In the genomic region with DNA sequence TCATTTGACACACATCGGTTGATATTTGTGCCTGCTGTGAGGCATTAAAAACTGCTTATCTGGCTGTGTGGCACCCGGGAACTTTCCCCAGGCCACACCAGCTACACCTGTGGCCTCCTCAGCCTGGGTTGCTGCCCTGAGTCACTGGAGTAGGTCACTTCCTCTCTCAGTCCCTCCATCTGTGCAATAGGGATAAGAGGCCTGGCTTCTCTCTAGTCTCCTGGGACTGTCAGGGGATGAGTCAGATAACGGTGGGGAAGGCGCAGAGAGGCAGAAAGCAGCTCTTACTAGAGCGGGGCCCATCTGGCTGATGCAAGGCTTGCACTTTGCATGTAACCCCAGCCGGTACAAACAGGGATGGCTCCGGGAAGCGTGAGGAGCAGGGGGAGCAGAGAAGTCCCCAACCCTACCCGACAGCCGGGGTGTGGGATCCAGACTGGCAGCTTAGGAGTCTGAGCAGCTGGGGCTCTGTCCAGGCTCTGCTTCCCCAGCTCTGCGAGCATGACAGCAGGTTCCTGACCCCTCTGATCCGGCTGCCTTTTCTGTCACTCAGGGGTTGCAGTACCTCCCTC, we compare ENCODE assay signal across 1 cellular context.
TF ChIP-seq lines count a peak whose summit lies in the region.

No MANE protein-coding gene starts in this region.

TF ChIP-seq in K562, 482 proteins besides CTCF, POLR2A, EP300 and RAD21 (continued from another document and continues in another):
- no peak for TF ChIP-seq ZNF445 (CRISPR knock-in tag; IDR thresholded peaks at IDR 0.05; ENCODE audit: low read depth)
- TF ChIP-seq NR2C2 (CRISPR knock-in tag; IDR thresholded peaks at IDR 0.05): 0 out of 2 replicates have a peak, but pooled peaks have one; percentile 25
- TF ChIP-seq NR2C2 (tag; IDR thresholded peaks at IDR 0.05): peak; percentile 90
- peak; percentile 100 for TF ChIP-seq CBFA2T3 (IDR thresholded peaks at IDR 0.05)
- TF ChIP-seq LEF1 (IDR thresholded peaks at IDR 0.05): peak; percentile 99
- peak; percentile 98 to 99 for TF ChIP-seq ARNT (IDR thresholded peaks at IDR 0.05)
- no peak for TF ChIP-seq STAG1 (CRISPR knock-in tag; IDR thresholded peaks at IDR 0.05; ENCODE audit: borderline replicate concordance)
- TF ChIP-seq ILK (tag; IDR thresholded peaks at IDR 0.05; ENCODE audit: borderline replicate concordance, low read depth): peak; percentile 48; the same call in 1 of the 2 replicates
- TF ChIP-seq GABPB1 (CRISPR knock-in tag; IDR thresholded peaks at IDR 0.05): peak; percentile 95
- no peak for TF ChIP-seq HNRNPK (IDR thresholded peaks at IDR 0.05; ENCODE audit: low read depth, low read length, poor library complexity, severe bottlenecking)
- TF ChIP-seq MNT (conservative IDR thresholded peaks at IDR 0.05): peak in 1 of 2 experiments; percentile 83; a peak in 3 of 4 replicates
- TF ChIP-seq, protein P1, sequence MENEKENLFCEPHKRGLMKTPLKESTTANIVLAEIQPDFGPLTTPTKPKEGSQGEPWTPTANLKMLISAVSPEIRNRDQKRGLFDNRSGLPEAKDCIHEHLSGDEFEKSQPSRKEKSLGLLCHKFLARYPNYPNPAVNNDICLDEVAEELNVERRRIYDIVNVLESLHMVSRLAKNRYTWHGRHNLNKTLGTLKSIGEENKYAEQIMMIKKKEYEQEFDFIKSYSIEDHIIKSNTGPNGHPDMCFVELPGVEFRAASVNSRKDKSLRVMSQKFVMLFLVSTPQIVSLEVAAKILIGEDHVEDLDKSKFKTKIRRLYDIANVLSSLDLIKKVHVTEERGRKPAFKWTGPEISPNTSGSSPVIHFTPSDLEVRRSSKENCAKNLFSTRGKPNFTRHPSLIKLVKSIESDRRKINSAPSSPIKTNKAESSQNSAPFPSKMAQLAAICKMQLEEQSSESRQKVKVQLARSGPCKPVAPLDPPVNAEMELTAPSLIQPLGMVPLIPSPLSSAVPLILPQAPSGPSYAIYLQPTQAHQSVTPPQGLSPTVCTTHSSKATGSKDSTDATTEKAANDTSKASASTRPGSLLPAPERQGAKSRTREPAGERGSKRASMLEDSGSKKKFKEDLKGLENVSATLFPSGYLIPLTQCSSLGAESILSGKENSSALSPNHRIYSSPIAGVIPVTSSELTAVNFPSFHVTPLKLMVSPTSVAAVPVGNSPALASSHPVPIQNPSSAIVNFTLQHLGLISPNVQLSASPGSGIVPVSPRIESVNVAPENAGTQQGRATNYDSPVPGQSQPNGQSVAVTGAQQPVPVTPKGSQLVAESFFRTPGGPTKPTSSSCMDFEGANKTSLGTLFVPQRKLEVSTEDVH (IDR thresholded peaks at IDR 0.05; ENCODE audit: low read depth, partially characterized antibody): peak; percentile 90
- TF ChIP-seq FOXP4 (CRISPR knock-in tag; IDR thresholded peaks at IDR 0.05; ENCODE audit: borderline replicate concordance): peak; percentile 82
- peak; percentile 92 to 96 for TF ChIP-seq KDM1A (IDR thresholded peaks at IDR 0.05)
- TF ChIP-seq TEAD2 (tag; IDR thresholded peaks at IDR 0.05): no peak
- peak; percentile 99 for TF ChIP-seq ATF7 (IDR thresholded peaks at IDR 0.05)
- TF ChIP-seq SRF (CRISPR knock-in tag; IDR thresholded peaks at IDR 0.05): 0 out of 4 replicates have a peak, but pooled peaks of 1 of the 2 experiments have one; percentile 73
- TF ChIP-seq HIVEP1 (CRISPR knock-in tag; IDR thresholded peaks at IDR 0.05): peak; percentile 36; the same call in 1 of the 2 replicates
- TF ChIP-seq SMAD4 (CRISPR knock-in tag; conservative IDR thresholded peaks at IDR 0.05): peak; percentile 98
- TF ChIP-seq, protein P2, sequence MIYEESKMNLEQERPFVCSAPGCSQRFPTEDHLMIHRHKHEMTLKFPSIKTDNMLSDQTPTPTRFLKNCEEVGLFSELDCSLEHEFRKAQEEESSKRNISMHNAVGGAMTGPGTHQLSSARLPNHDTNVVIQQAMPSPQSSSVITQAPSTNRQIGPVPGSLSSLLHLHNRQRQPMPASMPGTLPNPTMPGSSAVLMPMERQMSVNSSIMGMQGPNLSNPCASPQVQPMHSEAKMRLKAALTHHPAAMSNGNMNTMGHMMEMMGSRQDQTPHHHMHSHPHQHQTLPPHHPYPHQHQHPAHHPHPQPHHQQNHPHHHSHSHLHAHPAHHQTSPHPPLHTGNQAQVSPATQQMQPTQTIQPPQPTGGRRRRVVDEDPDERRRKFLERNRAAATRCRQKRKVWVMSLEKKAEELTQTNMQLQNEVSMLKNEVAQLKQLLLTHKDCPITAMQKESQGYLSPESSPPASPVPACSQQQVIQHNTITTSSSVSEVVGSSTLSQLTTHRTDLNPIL (CRISPR knock-in tag; IDR thresholded peaks at IDR 0.05): peak; percentile 83
- TF ChIP-seq RUNX1 (IDR thresholded peaks at IDR 0.05; ENCODE audit: low read depth): peak; percentile 53; the same call in 1 of the 2 replicates
- TF ChIP-seq KLF1 (tag; IDR thresholded peaks at IDR 0.05): peak; percentile 62; the same call in 1 of the 2 replicates
- peak; percentile 86 for TF ChIP-seq SP1 (CRISPR knock-in tag; IDR thresholded peaks at IDR 0.05)
- no peak for TF ChIP-seq NR2F6 (CRISPR knock-in tag; IDR thresholded peaks at IDR 0.05)
- peak; percentile 97 for TF ChIP-seq GATAD2A (IDR thresholded peaks at IDR 0.05)
- TF ChIP-seq ID3 (CRISPR knock-in tag; IDR thresholded peaks at IDR 0.05): no peak
- peak; percentile 96 for TF ChIP-seq ID3 (tag; IDR thresholded peaks at IDR 0.05)
- TF ChIP-seq SNIP1 (IDR thresholded peaks at IDR 0.05; ENCODE audit: low read depth): no peak
- TF ChIP-seq ZNF766 (CRISPR knock-in tag; conservative IDR thresholded peaks at IDR 0.05): peak; percentile 93
- no peak for TF ChIP-seq ZNF668 (CRISPR knock-in tag; IDR thresholded peaks at IDR 0.05)
- peak; percentile 100 for TF ChIP-seq SMARCA4 (IDR thresholded peaks at IDR 0.05)
- TF ChIP-seq ZFX (CRISPR knock-in tag; IDR thresholded peaks at IDR 0.05): peak; percentile 93
- no peak for TF ChIP-seq CAMTA2 (CRISPR knock-in tag; conservative IDR thresholded peaks at IDR 0.05)
- peak; percentile 97 for TF ChIP-seq MYC (IDR thresholded peaks at IDR 0.05; ENCODE audit: low read depth, low read length)
- peak; percentile 66; the same call in 1 of the 2 replicates for TF ChIP-seq MYC (CRISPR knock-in tag; IDR thresholded peaks at IDR 0.05; ENCODE audit: borderline replicate concordance, low read depth)
- peak; percentile 100 for TF ChIP-seq DPF2 (IDR thresholded peaks at IDR 0.05)
- peak; percentile 80; the same call in 1 of the 2 replicates for TF ChIP-seq ZNF830 (CRISPR knock-in tag; IDR thresholded peaks at IDR 0.05)
- TF ChIP-seq, protein P3, sequence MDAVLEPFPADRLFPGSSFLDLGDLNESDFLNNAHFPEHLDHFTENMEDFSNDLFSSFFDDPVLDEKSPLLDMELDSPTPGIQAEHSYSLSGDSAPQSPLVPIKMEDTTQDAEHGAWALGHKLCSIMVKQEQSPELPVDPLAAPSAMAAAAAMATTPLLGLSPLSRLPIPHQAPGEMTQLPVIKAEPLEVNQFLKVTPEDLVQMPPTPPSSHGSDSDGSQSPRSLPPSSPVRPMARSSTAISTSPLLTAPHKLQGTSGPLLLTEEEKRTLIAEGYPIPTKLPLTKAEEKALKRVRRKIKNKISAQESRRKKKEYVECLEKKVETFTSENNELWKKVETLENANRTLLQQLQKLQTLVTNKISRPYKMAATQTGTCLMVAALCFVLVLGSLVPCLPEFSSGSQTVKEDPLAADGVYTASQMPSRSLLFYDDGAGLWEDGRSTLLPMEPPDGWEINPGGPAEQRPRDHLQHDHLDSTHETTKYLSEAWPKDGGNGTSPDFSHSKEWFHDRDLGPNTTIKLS (IDR thresholded peaks at IDR 0.05; ENCODE audit: borderline replicate concordance, low read depth): peak; percentile 86; the same call in 1 of the 2 replicates
- TF ChIP-seq, protein P4, sequence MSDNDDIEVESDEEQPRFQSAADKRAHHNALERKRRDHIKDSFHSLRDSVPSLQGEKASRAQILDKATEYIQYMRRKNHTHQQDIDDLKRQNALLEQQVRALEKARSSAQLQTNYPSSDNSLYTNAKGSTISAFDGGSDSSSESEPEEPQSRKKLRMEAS (CRISPR knock-in tag; IDR thresholded peaks at IDR 0.05): peak; percentile 92
- TF ChIP-seq ERF (CRISPR knock-in tag; IDR thresholded peaks at IDR 0.05): peak; percentile 20
- TF ChIP-seq ZNF764 (CRISPR knock-in tag; IDR thresholded peaks at IDR 0.05; ENCODE audit: low read depth): no peak
- peak; percentile 56; the same call in 1 of the 2 replicates for TF ChIP-seq ZBTB1 (CRISPR knock-in tag; IDR thresholded peaks at IDR 0.05; ENCODE audit: borderline replicate concordance, low read depth)
- TF ChIP-seq FOXA1 (IDR thresholded peaks at IDR 0.05; ENCODE audit: borderline replicate concordance): no peak
- TF ChIP-seq POLR2AphosphoS2 (IDR thresholded peaks at IDR 0.05; ENCODE audit: low read length): peak; percentile 85; the same call in 1 of the 2 replicates
- TF ChIP-seq ZNF282 (CRISPR knock-in tag; IDR thresholded peaks at IDR 0.05): no peak
- no peak for TF ChIP-seq ZFP1 (CRISPR knock-in tag; IDR thresholded peaks at IDR 0.05)
- TF ChIP-seq ZFP30 (CRISPR knock-in tag; IDR thresholded peaks at IDR 0.05; ENCODE audit: borderline replicate concordance): no peak
- TF ChIP-seq, protein P5, sequence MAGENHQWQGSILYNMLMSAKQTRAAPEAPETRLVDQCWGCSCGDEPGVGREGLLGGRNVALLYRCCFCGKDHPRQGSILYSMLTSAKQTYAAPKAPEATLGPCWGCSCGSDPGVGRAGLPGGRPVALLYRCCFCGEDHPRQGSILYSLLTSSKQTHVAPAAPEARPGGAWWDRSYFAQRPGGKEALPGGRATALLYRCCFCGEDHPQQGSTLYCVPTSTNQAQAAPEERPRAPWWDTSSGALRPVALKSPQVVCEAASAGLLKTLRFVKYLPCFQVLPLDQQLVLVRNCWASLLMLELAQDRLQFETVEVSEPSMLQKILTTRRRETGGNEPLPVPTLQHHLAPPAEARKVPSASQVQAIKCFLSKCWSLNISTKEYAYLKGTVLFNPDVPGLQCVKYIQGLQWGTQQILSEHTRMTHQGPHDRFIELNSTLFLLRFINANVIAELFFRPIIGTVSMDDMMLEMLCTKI (IDR thresholded peaks at IDR 0.05; ENCODE audit: partially characterized antibody): no peak
- TF ChIP-seq BHLHE40 (IDR thresholded peaks at IDR 0.05; ENCODE audit: low read length): peak; percentile 72; the same call in 1 of the 2 replicates
- TF ChIP-seq TRIM28 (IDR thresholded peaks at IDR 0.05): peak; percentile 72
- TF ChIP-seq, protein P6, sequence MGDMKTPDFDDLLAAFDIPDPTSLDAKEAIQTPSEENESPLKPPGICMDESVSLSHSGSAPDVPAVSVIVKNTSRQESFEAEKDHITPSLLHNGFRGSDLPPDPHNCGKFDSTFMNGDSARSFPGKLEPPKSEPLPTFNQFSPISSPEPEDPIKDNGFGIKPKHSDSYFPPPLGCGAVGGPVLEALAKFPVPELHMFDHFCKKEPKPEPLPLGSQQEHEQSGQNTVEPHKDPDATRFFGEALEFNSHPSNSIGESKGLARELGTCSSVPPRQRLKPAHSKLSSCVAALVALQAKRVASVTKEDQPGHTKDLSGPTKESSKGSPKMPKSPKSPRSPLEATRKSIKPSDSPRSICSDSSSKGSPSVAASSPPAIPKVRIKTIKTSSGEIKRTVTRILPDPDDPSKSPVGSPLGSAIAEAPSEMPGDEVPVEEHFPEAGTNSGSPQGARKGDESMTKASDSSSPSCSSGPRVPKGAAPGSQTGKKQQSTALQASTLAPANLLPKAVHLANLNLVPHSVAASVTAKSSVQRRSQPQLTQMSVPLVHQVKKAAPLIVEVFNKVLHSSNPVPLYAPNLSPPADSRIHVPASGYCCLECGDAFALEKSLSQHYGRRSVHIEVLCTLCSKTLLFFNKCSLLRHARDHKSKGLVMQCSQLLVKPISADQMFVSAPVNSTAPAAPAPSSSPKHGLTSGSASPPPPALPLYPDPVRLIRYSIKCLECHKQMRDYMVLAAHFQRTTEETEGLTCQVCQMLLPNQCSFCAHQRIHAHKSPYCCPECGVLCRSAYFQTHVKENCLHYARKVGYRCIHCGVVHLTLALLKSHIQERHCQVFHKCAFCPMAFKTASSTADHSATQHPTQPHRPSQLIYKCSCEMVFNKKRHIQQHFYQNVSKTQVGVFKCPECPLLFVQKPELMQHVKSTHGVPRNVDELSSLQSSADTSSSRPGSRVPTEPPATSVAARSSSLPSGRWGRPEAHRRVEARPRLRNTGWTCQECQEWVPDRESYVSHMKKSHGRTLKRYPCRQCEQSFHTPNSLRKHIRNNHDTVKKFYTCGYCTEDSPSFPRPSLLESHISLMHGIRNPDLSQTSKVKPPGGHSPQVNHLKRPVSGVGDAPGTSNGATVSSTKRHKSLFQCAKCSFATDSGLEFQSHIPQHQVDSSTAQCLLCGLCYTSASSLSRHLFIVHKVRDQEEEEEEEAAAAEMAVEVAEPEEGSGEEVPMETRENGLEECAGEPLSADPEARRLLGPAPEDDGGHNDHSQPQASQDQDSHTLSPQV (IDR thresholded peaks at IDR 0.05): peak; percentile 96
- TF ChIP-seq ZC3H11A (IDR thresholded peaks at IDR 0.05; ENCODE audit: low read depth, low read length): no peak
- no peak for TF ChIP-seq KLF13 (tag; IDR thresholded peaks at IDR 0.05; ENCODE audit: borderline replicate concordance, low read depth)
